In the genomic region with DNA sequence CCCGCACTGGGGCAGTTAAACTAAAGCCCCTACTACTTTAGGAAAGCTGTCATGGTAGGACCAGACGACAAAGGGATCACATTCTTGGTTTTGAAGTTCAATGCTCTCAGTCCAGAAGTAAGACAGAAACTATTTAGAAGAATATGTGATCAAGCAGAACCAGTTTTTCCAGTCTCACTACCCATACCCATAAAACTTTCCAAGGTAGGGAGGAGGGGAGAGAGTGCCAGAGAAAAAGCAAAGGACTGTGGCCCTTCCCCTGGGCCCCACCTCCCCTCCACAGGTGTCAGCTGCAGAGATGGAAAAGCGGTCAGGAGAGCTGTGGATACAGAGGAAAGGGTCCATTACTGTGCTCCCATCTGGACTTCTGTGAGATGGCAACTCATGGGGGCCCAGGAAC, we compare ENCODE assay signal across 19 cellular contexts.
DNase-seq lines count a peak whose midpoint lies in the region; TF ChIP-seq lines count a peak whose summit lies in the region.
"Had no signal": no experiment of that assay in that cellular context is flagged by ENCODE, and none has a peak within 500 bp of the region (broad histone marks: within the 10 kb centered on the region; RNA-seq: fewer than 3 reads in every experiment).

No MANE protein-coding gene starts in this region.

- H3K9me2 ChIP-seq in PC-9 (ENCODE audit: insufficient read depth) = no peaks in the 10 kb centered on the region

- H3K4me3 ChIP-seq in PC-9 (no peak overlapping the region), uterus (no peak overlapping the region)
- H3K4me3 ChIP-seq: adrenal gland, tibial nerve had no signal

- no peak for TF ChIP-seq POLR2A in uterus (IDR thresholded peaks at IDR 0.05)

- POLR2A ChIA-PET in PC-9 (lab: Charles Lee; ENCODE audit: unreplicated experiment) = interaction anchor here (0.6 to 0.7 kb wide), 2 partner anchors 74 to 1156 kb away, joined by 3 to 4 read pairs; no protein-coding TSS in a partner anchor

- CTCF ChIA-PET in PC-9 (lab: Charles Lee) = no interaction called here

- no peak overlapping the region for H3K4me3 Mint-ChIP-seq in progenitor cell of endocrine pancreas (ENCODE audit: low read depth)
- H3K4me3 Mint-ChIP-seq: activated CD8-positive, alpha-beta memory T cell treated with anti-CD3 and anti-CD28 coated beads, Interleukin-2, amount 10 ng/mL, durations not matched to agents 7 days and 5 days; CD4-positive, alpha-beta T cell; stimulated activated memory B cell treated with anti-CD40 and anti-IgM and Interleukin-4, amounts not matched to agents 10 μg/mL and 1 μg/mL and 100 μg/mL, for 72 hours had no signal

- peaks cover 6% of the 10 kb centered on the region for H3K27me3 Mint-ChIP-seq in progenitor cell of endocrine pancreas
- H3K27me3 Mint-ChIP-seq: CD4-positive, alpha-beta T cell; stimulated activated memory B cell treated with anti-CD40 and anti-IgM and Interleukin-4, amounts not matched to agents 10 μg/mL and 1 μg/mL and 100 μg/mL, for 72 hours had no signal

- H4K20me1 ChIP-seq in PC-9 (ENCODE audit: insufficient read depth) = no peaks in the 10 kb centered on the region

- intact Hi-C loops in PC-9 (cut with micrococcal nuclease; ENCODE audit: unreplicated experiment) = loop anchor here (2.0 kb wide), 3 partner anchors 48 to 838 kb away; no protein-coding TSS in a partner anchor
- intact Hi-C loops in uterus (cut with DNase I; ENCODE audit: low total_unique reads) = no loop called here

- H3K36me3 Mint-ChIP-seq in progenitor cell of endocrine pancreas (ENCODE audit: insufficient read depth) = no peaks in the 10 kb centered on the region
- H3K36me3 Mint-ChIP-seq: activated CD8-positive, alpha-beta memory T cell treated with anti-CD3 and anti-CD28 coated beads, Interleukin-2, amount 10 ng/mL, durations not matched to agents 7 days and 5 days; stimulated activated memory B cell treated with anti-CD40 and anti-IgM and Interleukin-4, amounts not matched to agents 10 μg/mL and 1 μg/mL and 100 μg/mL, for 72 hours had no signal

- DNase-seq in DMS53 (lab: John Stamatoyannopoulos, UW) (peak; percentile 63), PC-9 (peak; percentile 44 to 77), iPS-NIHi11 (ENCODE audit: low spot score) (peak; percentile 28), progenitor cell of endocrine pancreas (ENCODE audit: low spot score, unreplicated experiment) (no peak), uterus (no peak), SHP77 (lab: John Stamatoyannopoulos, UW) (no peak), GOT3 (lab: John Stamatoyannopoulos, UW) (no peak), DMS 273 (lab: John Stamatoyannopoulos, UW; ENCODE audit: unreplicated experiment) (no peak)
- DNase-seq: activated CD4-positive, alpha-beta T cell treated with anti-CD3 and anti-CD28 coated beads for 4 hours; activated CD8-positive, alpha-beta memory T cell treated with anti-CD3 and anti-CD28 coated beads, Interleukin-2, amount 10 ng/mL, durations not matched to agents 7 days and 5 days; adrenal gland; caudate nucleus; CD4-positive, alpha-beta T cell; effector CD8-positive, alpha-beta T cell; NCI-H2081; NCI-H82 had no signal

- H3K4me1 ChIP-seq in PC-9 (replicated peaks; ENCODE audit: insufficient read depth) (peaks cover 39% of the 10 kb centered on the region), uterus (no peaks in the 10 kb centered on the region)

- no TSS peak for BruUV-seq in PC-9 (replicated peaks; lab: Mats Ljungman, UMichigan)

- no peaks in the 10 kb centered on the region for H3K79me2 ChIP-seq in PC-9 (ENCODE audit: low read depth)

- TF ChIP-seq CTCF in PC-9 (conservative IDR thresholded peaks at IDR 0.05) (no peak), progenitor cell of endocrine pancreas (IDR thresholded peaks at IDR 0.05; ENCODE audit: unreplicated experiment) (no peak), uterus (IDR thresholded peaks at IDR 0.05) (no peak)

- peaks cover 6% of the 10 kb centered on the region; the same call in 1 of the 2 replicates for H3F3A ChIP-seq in PC-9 (ENCODE audit: insufficient read depth, low read depth)

- peak overlapping the region; percentile 65 for H3K4me2 ChIP-seq in PC-9

- H3K36me3 ChIP-seq in PC-9 (ENCODE audit: low read depth) = no peaks in the 10 kb centered on the region
- H3K36me3 ChIP-seq in uterus = no peaks in the 10 kb centered on the region
- H3K36me3 ChIP-seq: adrenal gland, tibial nerve had no signal

- H3K4me1 Mint-ChIP-seq in progenitor cell of endocrine pancreas (ENCODE audit: low read depth) = peaks cover 21% of the 10 kb centered on the region
- H3K4me1 Mint-ChIP-seq: activated CD8-positive, alpha-beta memory T cell treated with anti-CD3 and anti-CD28 coated beads, Interleukin-2, amount 10 ng/mL, durations not matched to agents 7 days and 5 days; stimulated activated memory B cell treated with anti-CD40 and anti-IgM and Interleukin-4, amounts not matched to agents 10 μg/mL and 1 μg/mL and 100 μg/mL, for 72 hours had no signal

- no peak overlapping the region for H2AFZ ChIP-seq in PC-9

- H3K9me3 ChIP-seq in PC-9 (ENCODE audit: insufficient read depth, low read depth) = peaks cover 9% of the 10 kb centered on the region; the same call in 1 of the 2 replicates
- no peaks in the 10 kb centered on the region for H3K9me3 ChIP-seq in uterus
- H3K9me3 ChIP-seq: adrenal gland had no signal

- H3K27ac ChIP-seq in PC-9 = peak overlapping the region; percentile 76
- H3K27ac ChIP-seq in uterus = no peak overlapping the region
- H3K27ac ChIP-seq: adrenal gland, HL-60, tibial nerve had no signal

- H3K27me3 ChIP-seq in PC-9 (ENCODE audit: insufficient read depth, low read depth) = no peaks in the 10 kb centered on the region
- H3K27me3 ChIP-seq in uterus = no peaks in the 10 kb centered on the region
- H3K27me3 ChIP-seq: adrenal gland, tibial nerve had no signal

- H3K9me3 Mint-ChIP-seq in progenitor cell of endocrine pancreas (ENCODE audit: low read depth) = peaks cover 13% of the 10 kb centered on the region
- H3K9me3 Mint-ChIP-seq: CD4-positive, alpha-beta T cell; stimulated activated memory B cell treated with anti-CD40 and anti-IgM and Interleukin-4, amounts not matched to agents 10 μg/mL and 1 μg/mL and 100 μg/mL, for 72 hours had no signal

- H3K27ac Mint-ChIP-seq in progenitor cell of endocrine pancreas = peak overlapping the region; percentile 28
- H3K27ac Mint-ChIP-seq: activated CD8-positive, alpha-beta memory T cell treated with anti-CD3 and anti-CD28 coated beads, Interleukin-2, amount 10 ng/mL, durations not matched to agents 7 days and 5 days; CD4-positive, alpha-beta T cell; stimulated activated memory B cell treated with anti-CD40 and anti-IgM and Interleukin-4, amounts not matched to agents 10 μg/mL and 1 μg/mL and 100 μg/mL, for 72 hours had no signal

Comparison
In these comparisons a context has a peak if more than half of its experiments do, and no peak if none do; other contexts are left out.
1. DNase-seq: peak in DMS53 (single experiment), PC-9 (2 of 2) and iPS-NIHi11 (single experiment); none in progenitor cell of endocrine pancreas (single experiment), uterus (0 of 2), SHP77 (0 of 2), GOT3 (single experiment) and DMS 273 (single experiment).